In the genomic region with DNA sequence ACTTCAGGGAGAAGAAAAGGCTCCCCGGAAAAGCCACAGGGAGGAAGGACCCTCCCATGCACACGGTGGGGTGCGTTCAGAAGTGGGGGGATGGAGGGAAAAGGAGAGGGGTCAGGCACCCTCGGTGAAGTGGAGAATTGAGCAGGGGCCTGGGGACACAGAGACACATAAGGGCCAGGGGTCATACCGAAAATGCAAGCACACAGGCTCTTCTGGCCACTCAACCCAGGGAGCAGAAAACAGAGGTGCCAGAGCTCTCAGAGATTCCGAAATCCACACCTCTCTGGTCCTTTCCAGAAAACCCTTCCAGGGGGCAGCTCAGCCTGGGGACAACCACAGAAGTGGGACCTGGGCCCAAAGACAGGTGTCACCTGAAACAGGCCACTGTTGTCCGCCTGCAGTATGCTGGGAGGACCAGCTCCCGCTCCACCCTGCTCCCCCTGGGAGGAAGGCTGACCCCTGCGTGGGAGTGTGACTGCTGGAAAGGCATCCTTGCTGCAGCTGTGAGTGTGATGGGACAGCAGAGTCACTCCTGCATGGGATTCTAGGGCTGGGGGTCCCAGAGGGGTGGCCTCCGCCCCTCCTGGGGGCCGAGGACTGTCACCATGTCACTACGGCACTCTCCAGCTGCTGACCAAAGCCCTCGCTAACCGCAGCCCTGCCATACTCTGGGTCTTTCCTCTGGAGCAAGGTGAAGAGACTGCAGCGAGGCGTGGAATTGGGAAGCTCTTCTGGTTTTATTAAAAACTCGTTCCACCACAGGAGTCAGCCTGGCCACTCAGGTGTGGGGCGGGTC, we compare ENCODE assay signal across 1 cellular context.
A peak's percentile ranks its signal among the peaks of the same experiment; 100 is the strongest.
TF ChIP-seq lines count a peak whose summit lies in the region.

No MANE protein-coding gene starts in this region.

TF ChIP-seq in K562, 482 proteins besides CTCF, POLR2A, EP300 and RAD21:
- TF ChIP-seq WHSC1 (IDR thresholded peaks at IDR 0.05; ENCODE audit: low read length) = peak; percentile 97
- peak; percentile 25; the same call in 1 of the 2 replicates for TF ChIP-seq ZBTB7A (IDR thresholded peaks at IDR 0.05; ENCODE audit: borderline replicate concordance, control insufficient read depth, low read depth, low read length)
- TF ChIP-seq HMGN3 (IDR thresholded peaks at IDR 0.05; ENCODE audit: borderline replicate concordance, extremely low read depth, insufficient read length, low read depth, low read length) = peak; percentile 52
- no peak for TF ChIP-seq STAT5A (IDR thresholded peaks at IDR 0.05; ENCODE audit: borderline replicate concordance, low read length)
- TF ChIP-seq XRCC5 (IDR thresholded peaks at IDR 0.05; ENCODE audit: low read depth, low read length) = 0 out of 2 replicates have a peak, but pooled peaks have one; percentile 9
- TF ChIP-seq FOXP1 (CRISPR knock-in tag; IDR thresholded peaks at IDR 0.05) = peak; percentile 21; the same call in 1 of the 2 replicates
- TF ChIP-seq BHLHE40 (IDR thresholded peaks at IDR 0.05; ENCODE audit: low read length) = no peak
- TF ChIP-seq, protein P1, sequence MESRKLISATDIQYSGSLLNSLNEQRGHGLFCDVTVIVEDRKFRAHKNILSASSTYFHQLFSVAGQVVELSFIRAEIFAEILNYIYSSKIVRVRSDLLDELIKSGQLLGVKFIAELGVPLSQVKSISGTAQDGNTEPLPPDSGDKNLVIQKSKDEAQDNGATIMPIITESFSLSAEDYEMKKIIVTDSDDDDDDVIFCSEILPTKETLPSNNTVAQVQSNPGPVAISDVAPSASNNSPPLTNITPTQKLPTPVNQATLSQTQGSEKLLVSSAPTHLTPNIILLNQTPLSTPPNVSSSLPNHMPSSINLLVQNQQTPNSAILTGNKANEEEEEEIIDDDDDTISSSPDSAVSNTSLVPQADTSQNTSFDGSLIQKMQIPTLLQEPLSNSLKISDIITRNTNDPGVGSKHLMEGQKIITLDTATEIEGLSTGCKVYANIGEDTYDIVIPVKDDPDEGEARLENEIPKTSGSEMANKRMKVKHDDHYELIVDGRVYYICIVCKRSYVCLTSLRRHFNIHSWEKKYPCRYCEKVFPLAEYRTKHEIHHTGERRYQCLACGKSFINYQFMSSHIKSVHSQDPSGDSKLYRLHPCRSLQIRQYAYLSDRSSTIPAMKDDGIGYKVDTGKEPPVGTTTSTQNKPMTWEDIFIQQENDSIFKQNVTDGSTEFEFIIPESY (CRISPR knock-in tag; IDR thresholded peaks at IDR 0.05) = peak; percentile 74
- TF ChIP-seq EGR1 (conservative IDR thresholded peaks at IDR 0.05) = peak; percentile 51
- TF ChIP-seq JUN (IDR thresholded peaks at IDR 0.05; ENCODE audit: borderline replicate concordance, low read depth, low read length) = no peak
- TF ChIP-seq JUN (CRISPR knock-in tag; IDR thresholded peaks at IDR 0.05; ENCODE audit: borderline replicate concordance) = peak; percentile 8; the same call in 1 of the 2 replicates
- TF ChIP-seq ZNF324 (CRISPR knock-in tag; IDR thresholded peaks at IDR 0.05) = no peak
- TF ChIP-seq ZNF263 (CRISPR knock-in tag; IDR thresholded peaks at IDR 0.05; ENCODE audit: borderline replicate concordance) = peak; percentile 46; the same call in 1 of the 2 replicates
- TF ChIP-seq CBFA2T3 (IDR thresholded peaks at IDR 0.05) = no peak
- peak; percentile 5 for TF ChIP-seq HNRNPLL (IDR thresholded peaks at IDR 0.05; ENCODE audit: low read depth, low read length, poor library complexity, severe bottlenecking)
- TF ChIP-seq, protein P2, sequence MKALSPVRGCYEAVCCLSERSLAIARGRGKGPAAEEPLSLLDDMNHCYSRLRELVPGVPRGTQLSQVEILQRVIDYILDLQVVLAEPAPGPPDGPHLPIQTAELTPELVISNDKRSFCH (CRISPR knock-in tag; IDR thresholded peaks at IDR 0.05) = no peak
- TF ChIP-seq, protein P2 (tag; IDR thresholded peaks at IDR 0.05) = peak; percentile 65; the same call in 1 of the 2 replicates
- no peak for TF ChIP-seq GABPB1 (CRISPR knock-in tag; IDR thresholded peaks at IDR 0.05)
- no peak for TF ChIP-seq ZNF174 (CRISPR knock-in tag; IDR thresholded peaks at IDR 0.05)
- 0 out of 2 replicates have a peak, but pooled peaks have one; percentile 15 for TF ChIP-seq ETV5 (CRISPR knock-in tag; IDR thresholded peaks at IDR 0.05; ENCODE audit: low read depth)
- peak; percentile 52; the same call in 1 of the 2 replicates for TF ChIP-seq E2F4 (CRISPR knock-in tag; IDR thresholded peaks at IDR 0.05; ENCODE audit: low read depth)
